ENCODE assay signal across 14 cellular contexts in the genomic region with DNA sequence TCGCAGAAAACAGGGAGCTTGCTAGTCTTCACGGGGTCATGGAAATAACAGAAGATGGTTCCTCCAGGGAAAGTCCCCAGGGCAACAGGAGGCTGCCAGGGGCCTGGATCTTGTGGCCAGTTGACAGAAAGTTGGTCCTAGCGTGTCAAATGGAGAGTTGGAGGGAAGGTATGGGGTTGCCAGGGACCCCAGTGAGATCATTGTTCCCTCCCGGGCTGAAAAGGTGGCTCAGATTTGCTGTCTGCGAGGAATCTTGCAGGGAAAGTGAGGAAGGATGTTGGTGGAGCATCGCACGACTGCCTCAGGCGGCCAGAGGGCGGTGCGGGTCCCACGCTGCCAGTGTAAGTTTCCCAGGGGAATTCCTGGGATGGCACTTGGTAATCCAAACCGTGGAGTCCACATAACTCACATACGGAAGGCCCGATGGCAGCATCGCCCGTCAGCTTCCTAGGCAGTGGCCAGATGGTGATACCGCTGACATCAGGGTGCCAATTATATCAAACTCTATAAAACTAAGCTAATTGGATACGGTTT.
A peak's percentile ranks its signal among the peaks of the same experiment; 100 is the strongest.
DNase-seq lines count a peak whose midpoint lies in the region; ATAC-seq and TF ChIP-seq lines count a peak whose summit lies in the region.
"Had no signal": no experiment of that assay in that cellular context is flagged by ENCODE, and none has a peak within 500 bp of the region (broad histone marks: within the 10 kb centered on the region; RNA-seq: fewer than 3 reads in every experiment).

No MANE protein-coding gene starts in this region.

- TF ChIP-seq CTCF in activated CD8-positive, alpha-beta T cell treated with anti-CD3 and anti-CD28 coated beads for 36 hours (IDR thresholded peaks at IDR 0.05) = no peak
- no peak for TF ChIP-seq CTCF in mesothelial cell of epicardium (IDR thresholded peaks at IDR 0.05; ENCODE audit: unreplicated experiment)
- no peak for TF ChIP-seq CTCF in GM10266 (IDR thresholded peaks at IDR 0.05; ENCODE audit: control insufficient read depth, insufficient read depth, low read depth, missing control alignments)

- intact Hi-C loops in activated CD8-positive, alpha-beta T cell treated with anti-CD3 and anti-CD28 coated beads for 36 hours (cut with micrococcal nuclease) = no loop called here
- intact Hi-C loops in left ventricle myocardium superior (cut with micrococcal nuclease) = loop anchor here (10.0 kb wide), 1 partner anchor 57 kb away; no protein-coding TSS in a partner anchor

- peaks cover 100% of the 10 kb centered on the region for H3K4me1 Mint-ChIP-seq in stimulated activated naive CD8-positive, alpha-beta T cell treated with anti-CD3 and anti-CD28 coated beads, Interleukin-15, Interleukin-2, amounts not matched to agents 100 ng/mL and 50 ng/mL, for 24 hours (ENCODE audit: low read depth)
- H3K4me1 Mint-ChIP-seq in activated CD8-positive, alpha-beta T cell treated with anti-CD3 and anti-CD28 coated beads for 36 hours (ENCODE audit: low read depth) = peaks cover 98% of the 10 kb centered on the region
- H3K4me1 Mint-ChIP-seq in mesothelial cell of epicardium = peaks cover 36% of the 10 kb centered on the region

- no peaks in the 10 kb centered on the region for H3K27me3 Mint-ChIP-seq in stimulated activated naive CD8-positive, alpha-beta T cell treated with anti-CD3 and anti-CD28 coated beads, Interleukin-15, Interleukin-2, amounts not matched to agents 100 ng/mL and 50 ng/mL, for 24 hours
- H3K27me3 Mint-ChIP-seq in activated CD8-positive, alpha-beta T cell treated with anti-CD3 and anti-CD28 coated beads for 36 hours = no peaks in the 10 kb centered on the region
- H3K27me3 Mint-ChIP-seq in mesothelial cell of epicardium (ENCODE audit: low read depth) = peaks cover 4% of the 10 kb centered on the region

- POLR2A ChIA-PET in activated CD8-positive, alpha-beta T cell treated with anti-CD3 and anti-CD28 coated beads for 36 hours (lab: Charles Lee) = interaction anchor here (1.2 to 3.8 kb wide), 4 partner anchors 10 to 42 kb away, joined by 4 to 19 read pairs (median 10); no protein-coding TSS in a partner anchor

- peaks cover 88% of the 10 kb centered on the region for H3K36me3 Mint-ChIP-seq in stimulated activated naive CD8-positive, alpha-beta T cell treated with anti-CD3 and anti-CD28 coated beads, Interleukin-15, Interleukin-2, amounts not matched to agents 100 ng/mL and 50 ng/mL, for 24 hours (ENCODE audit: low read depth)
- H3K36me3 Mint-ChIP-seq in activated CD8-positive, alpha-beta T cell treated with anti-CD3 and anti-CD28 coated beads for 36 hours (ENCODE audit: low read depth) = peaks cover 92% of the 10 kb centered on the region
- H3K36me3 Mint-ChIP-seq in mesothelial cell of epicardium = no peaks in the 10 kb centered on the region

- DNase-seq in stimulated activated naive CD8-positive, alpha-beta T cell treated with anti-CD3 and anti-CD28 coated beads, Interleukin-15, Interleukin-2, amounts not matched to agents 100 U/mL and 50 U/mL, for 24 hours = no peak
- no peak for DNase-seq in activated CD8-positive, alpha-beta T cell treated with anti-CD3 and anti-CD28 coated beads for 36 hours
- no peak for DNase-seq in mesothelial cell of epicardium (ENCODE audit: low spot score in 2 of 2, unreplicated experiment in 2 of 2)
- DNase-seq in GM10266 (ENCODE audit: extremely low spot score) = no peak
- DNase-seq in NK-92 (lab: John Stamatoyannopoulos, UW; ENCODE audit: unreplicated experiment) = no peak
- DNase-seq in left ventricle myocardium superior = no peak
- DNase-seq: anterior cingulate cortex; colonic mucosa; KG1; SHP77 treated with DMSO at 0.1 percent for 48 hours; stimulated activated CD4-positive, alpha-beta T cell treated with anti-CD3 and anti-CD28 coated beads, Interleukin-15, amount 100 ng/mL, for 24 hours; tibial artery had no signal

- H3K4me3 Mint-ChIP-seq in stimulated activated naive CD8-positive, alpha-beta T cell treated with anti-CD3 and anti-CD28 coated beads, Interleukin-15, Interleukin-2, amounts not matched to agents 100 ng/mL and 50 ng/mL, for 24 hours = peak overlapping the region; percentile 83
- peak overlapping the region; percentile 72 for H3K4me3 Mint-ChIP-seq in activated CD8-positive, alpha-beta T cell treated with anti-CD3 and anti-CD28 coated beads for 36 hours
- no peak overlapping the region for H3K4me3 Mint-ChIP-seq in mesothelial cell of epicardium

- H3K27ac Mint-ChIP-seq in stimulated activated naive CD8-positive, alpha-beta T cell treated with anti-CD3 and anti-CD28 coated beads, Interleukin-15, Interleukin-2, amounts not matched to agents 100 ng/mL and 50 ng/mL, for 24 hours = peak overlapping the region; percentile 99
- H3K27ac Mint-ChIP-seq in activated CD8-positive, alpha-beta T cell treated with anti-CD3 and anti-CD28 coated beads for 36 hours = peak overlapping the region; percentile 97
- H3K27ac Mint-ChIP-seq in mesothelial cell of epicardium = peak overlapping the region; percentile 10

- ATAC-seq in stimulated activated naive CD8-positive, alpha-beta T cell treated with anti-CD3 and anti-CD28 coated beads, Interleukin-15, Interleukin-2, amounts not matched to agents 100 U/mL and 50 U/mL, for 24 hours = no peak
- no peak for ATAC-seq in activated CD8-positive, alpha-beta T cell treated with anti-CD3 and anti-CD28 coated beads for 36 hours
- ATAC-seq in HG02588 (IDR thresholded peaks at IDR 0.05; ENCODE audit: unreplicated experiment) = no peak
- ATAC-seq in left ventricle myocardium superior = no peak

- CTCF ChIA-PET in activated CD8-positive, alpha-beta T cell treated with anti-CD3 and anti-CD28 coated beads for 36 hours (lab: Charles Lee) = interaction anchor here (1.5 kb wide), 2 partner anchors 9 to 25 kb away, joined by 3 to 7 read pairs; no protein-coding TSS in a partner anchor

- no peaks in the 10 kb centered on the region for H3K9me3 Mint-ChIP-seq in stimulated activated naive CD8-positive, alpha-beta T cell treated with anti-CD3 and anti-CD28 coated beads, Interleukin-15, Interleukin-2, amounts not matched to agents 100 ng/mL and 50 ng/mL, for 24 hours
- H3K9me3 Mint-ChIP-seq in activated CD8-positive, alpha-beta T cell treated with anti-CD3 and anti-CD28 coated beads for 36 hours = no peaks in the 10 kb centered on the region
- H3K9me3 Mint-ChIP-seq in mesothelial cell of epicardium = no peaks in the 10 kb centered on the region

Comparison
In these comparisons a context has a peak if more than half of its experiments do, and no peak if none do; other contexts are left out.
1. H3K27ac Mint-ChIP-seq: peak in every context shown above with its lines; median percentile 99 in stimulated activated naive CD8-positive, alpha-beta T cell treated with anti-CD3 and anti-CD28 coated beads, Interleukin-15, Interleukin-2, amounts not matched to agents 100 ng/mL and 50 ng/mL, for 24 hours; 97 in activated CD8-positive, alpha-beta T cell treated with anti-CD3 and anti-CD28 coated beads for 36 hours; 10 in mesothelial cell of epicardium.